7 cellular contexts compared by ENCODE assay signal in genomic region chr17:41628073-41628370, GRCh38. TPM values are rescaled to one million over a fixed set of nuclear protein-coding genes. Genes with fewer than 3 reads are reported as not detected.
"Had no signal": no experiment of that assay in that cellular context is flagged by ENCODE, and none has a peak within 500 bp of the region (broad histone marks: within the 10 kb centered on the region; RNA-seq: fewer than 3 reads in every experiment).

No MANE protein-coding gene starts in this region.

RNA-seq across cellular contexts. Expression of gene KRT17, which starts 3.6 kb away (rescaled TPM):
- total RNA-seq: Right ventricle myocardium superior had no signal

RNA-seq across cellular contexts. Expression of gene KRT16, which starts 15.5 kb away (rescaled TPM):
- total RNA-seq: IMR-90, NCI-H460, Peyer's patch, Right ventricle myocardium superior had no signal
- polyA plus RNA-seq: IMR-90 had no signal

RNA-seq across cellular contexts. Expression of gene KRT14, which starts 41.3 kb away (rescaled TPM):
- total RNA-seq: HT-29, IMR-90, NCI-H460, Right ventricle myocardium superior, RPMI7951 had no signal
- polyA plus RNA-seq: IMR-90 had no signal

RNA-seq across cellular contexts. Expression of gene KRT9, which starts 56.2 kb away (rescaled TPM):
- total RNA-seq: HT-29, IMR-90, NCI-H460, Peyer's patch, Right ventricle myocardium superior, RPMI7951, SJSA1 had no signal
- polyA plus RNA-seq: IMR-90 had no signal
